Comparison of ENCODE assay signal across 8 cellular contexts in the genomic region with DNA sequence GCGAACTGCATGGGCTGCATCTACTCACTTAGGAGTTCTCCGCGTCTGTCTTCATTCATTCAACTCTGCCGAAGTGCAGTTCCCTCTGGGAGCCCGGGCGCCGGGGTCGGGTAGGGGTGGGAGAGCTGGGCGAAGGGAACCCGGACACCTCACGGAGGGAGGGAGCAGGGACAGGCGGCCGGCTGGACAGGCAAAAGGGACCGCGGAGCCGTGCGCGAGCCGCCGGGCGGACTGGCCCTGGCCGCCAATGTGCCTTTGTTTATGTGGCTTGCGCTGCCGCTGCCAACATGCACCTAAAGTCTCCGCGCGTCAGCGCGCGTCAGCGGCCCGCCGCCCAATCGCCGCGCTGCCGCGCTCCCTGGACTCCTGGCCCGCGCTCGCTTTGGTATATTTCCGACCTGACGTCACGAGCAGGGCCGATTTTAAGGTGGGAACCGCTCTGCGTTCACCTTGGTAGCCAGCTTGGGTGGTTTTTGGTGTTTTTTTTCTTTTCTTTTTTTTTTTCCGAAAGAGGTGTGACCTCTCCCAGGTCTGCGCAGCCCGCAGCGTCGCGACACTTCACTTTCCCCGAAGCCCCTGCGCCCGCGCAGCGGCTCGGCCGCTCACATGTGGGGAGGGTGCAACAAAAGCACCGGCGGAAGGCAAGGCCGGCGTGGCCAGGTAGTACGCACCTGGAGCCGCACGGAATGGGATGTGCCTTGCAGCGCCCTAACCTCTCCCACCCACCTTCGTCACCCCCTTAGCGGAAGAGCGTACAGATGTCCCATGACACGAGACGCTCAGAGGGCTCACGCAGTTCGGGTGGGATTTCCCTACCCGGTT. TPM values are rescaled to one million over a fixed set of nuclear protein-coding genes. Genes with fewer than 3 reads are reported as not detected.
DNase-seq lines count a peak whose midpoint lies in the region; ATAC-seq and TF ChIP-seq lines count a peak whose summit lies in the region.

Gene NR4A2 (minus strand): TSS at position 270 of the 822 bp plus-strand sequence. CDS start 2,535 bp downstream, outside the sequence.

- no peaks in the 10 kb centered on the region for H3K9me3 ChIP-seq in left lung

- ATAC-seq in GM19043 (IDR thresholded peaks at IDR 0.05; ENCODE audit: low read depth, unreplicated experiment) (peak; percentile 58), HG03354 (IDR thresholded peaks at IDR 0.05; ENCODE audit: poor library complexity, severe bottlenecking, unreplicated experiment) (peak; percentile 68), left lung (peak; percentile 78)

- peak within 1 kb of the TSS; percentile 88 for H3K4me3 Mint-ChIP-seq in activated CD4-positive, alpha-beta T cell treated with anti-CD3 and anti-CD28 coated beads, Interleukin-2, amount 10 ng/mL, durations not matched to agents 7 days and 5 days

- H3K27ac Mint-ChIP-seq in activated CD4-positive, alpha-beta T cell treated with anti-CD3 and anti-CD28 coated beads, Interleukin-2, amount 10 ng/mL, durations not matched to agents 7 days and 5 days, result peak within 1 kb of the TSS; percentile 91

- peaks cover 36% of the 10 kb centered on the region for H3K27me3 Mint-ChIP-seq in activated CD4-positive, alpha-beta T cell treated with anti-CD3 and anti-CD28 coated beads, Interleukin-2, amount 10 ng/mL, durations not matched to agents 7 days and 5 days

- peaks cover 0 to 16% of the 10 kb centered on the region in 2 donors for H3K36me3 ChIP-seq in left lung

- CTCF ChIA-PET in activated CD4-positive, alpha-beta T cell treated with anti-CD3 and anti-CD28 coated beads, Interleukin-2, amount 10 ng/mL, durations not matched to agents 7 days and 5 days (lab: Charles Lee), result interaction anchor here (1.3 kb wide), 1 partner anchor 8 kb away, joined by 4 read pairs; no protein-coding TSS in a partner anchor

- TF ChIP-seq CTCF in AG10803 (conservative IDR thresholded peaks at IDR 0.05; ENCODE audit: low read length), result no peak
- no peak for TF ChIP-seq CTCF in coronary artery (IDR thresholded peaks at IDR 0.05)
- TF ChIP-seq CTCF in left lung (IDR thresholded peaks at IDR 0.05), result no peak

- H3K27ac ChIP-seq in coronary artery, result peak within 1 kb of the TSS; percentile 100
- peak within 1 kb of the TSS; percentile 99 to 100 for H3K27ac ChIP-seq in left lung

- H3K4me1 ChIP-seq in left lung, result peaks cover 6 to 49% of the 10 kb centered on the region in 2 donors

- H3K27me3 ChIP-seq in left lung, result peaks cover 17 to 34% of the 10 kb centered on the region in 2 donors

- peaks cover 4% of the 10 kb centered on the region for H3K36me3 Mint-ChIP-seq in activated CD4-positive, alpha-beta T cell treated with anti-CD3 and anti-CD28 coated beads, Interleukin-2, amount 10 ng/mL, durations not matched to agents 7 days and 5 days (ENCODE audit: low read depth)

- no peaks in the 10 kb centered on the region for H3K9me3 Mint-ChIP-seq in activated CD4-positive, alpha-beta T cell treated with anti-CD3 and anti-CD28 coated beads, Interleukin-2, amount 10 ng/mL, durations not matched to agents 7 days and 5 days

- H3K4me1 Mint-ChIP-seq in activated CD4-positive, alpha-beta T cell treated with anti-CD3 and anti-CD28 coated beads, Interleukin-2, amount 10 ng/mL, durations not matched to agents 7 days and 5 days, result peaks cover 43% of the 10 kb centered on the region

- intact Hi-C loops in left lung (cut with DNase I), result no loop called here

- POLR2A ChIA-PET in activated CD4-positive, alpha-beta T cell treated with anti-CD3 and anti-CD28 coated beads, Interleukin-2, amount 10 ng/mL, durations not matched to agents 7 days and 5 days (lab: Charles Lee), result no interaction called here

- H3K4me3 ChIP-seq in AG10803 (ENCODE audit: low read length), result peak within 1 kb of the TSS; percentile 81
- H3K4me3 ChIP-seq in coronary artery, result peak within 1 kb of the TSS; percentile 87
- H3K4me3 ChIP-seq in left lung, result peak within 1 kb of the TSS; percentile 74 to 75

- DNase-seq in AG10803 (ENCODE audit: low read depth) (peak; percentile 76), NCI-H526 (lab: John Stamatoyannopoulos, UW) (peak; percentile 66 to 87), coronary artery (ENCODE audit: low spot score) (peak; percentile 96), left lung (peak; percentile 93 to 96)
- DNase-seq in activated CD4-positive, alpha-beta T cell treated with anti-CD3 and anti-CD28 coated beads, Interleukin-2, amount 10 ng/mL, durations not matched to agents 7 days and 5 days, result peak; percentile 86
- DNase-seq in stimulated activated CD4-positive, alpha-beta T cell treated with anti-CD3 and anti-CD28 coated beads, Interleukin-2, amount 100 ng/mL, for 48 hours, result peak; percentile 78

RNA-seq across cellular contexts. Expression of gene NR4A2, which starts in this region (rescaled TPM):
- total RNA-seq in activated CD4-positive, alpha-beta T cell treated with anti-CD3 and anti-CD28 coated beads, Interleukin-2, amount 10 ng/mL, durations not matched to agents 7 days and 5 days, result 1 to 10 TPM; 1.2 to 1.7 TPM
- total RNA-seq in left lung, result 1 to 10 TPM; 3.5 to 5.0 TPM

Comparison
In these comparisons a context has a peak if more than half of its experiments do, and no peak if none do; other contexts are left out.
1. Peak in every context shown above with its lines: DNase-seq, ATAC-seq, H3K4me3 ChIP-seq and H3K27ac ChIP-seq.